In the genomic region with DNA sequence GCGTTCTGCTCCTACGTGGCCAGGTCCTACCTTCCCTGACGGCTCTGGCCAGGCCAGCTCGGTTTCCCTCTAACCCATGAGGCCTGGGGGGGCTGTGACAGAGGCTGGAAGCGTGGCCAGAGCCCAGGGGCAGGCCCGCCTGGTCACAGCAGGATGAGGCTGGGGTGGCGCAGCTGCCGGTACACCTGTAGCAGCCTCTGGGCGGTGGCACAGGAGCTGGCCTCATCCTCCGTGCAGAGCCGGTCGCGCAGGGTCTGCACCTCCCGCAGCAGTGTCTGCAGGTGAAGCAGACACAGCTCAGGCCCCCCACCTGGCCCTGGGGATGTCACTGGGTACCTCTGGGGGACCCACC, we compare ENCODE assay signal across 31 cellular contexts. TPM values are rescaled to one million over a fixed set of nuclear protein-coding genes. Genes with fewer than 3 reads are reported as not detected.
"Had no signal": no experiment of that assay in that cellular context is flagged by ENCODE, and none has a peak within 500 bp of the region (broad histone marks: within the 10 kb centered on the region; RNA-seq: fewer than 3 reads in every experiment).

No MANE protein-coding gene starts in this region.

- H3K4me1 ChIP-seq: foreskin keratinocyte had no signal

- H3K27ac ChIP-seq: adrenal gland, body of pancreas, esophagus muscularis mucosa, foreskin keratinocyte, gastrocnemius medialis had no signal

- DNase-seq: activated CD4-positive, alpha-beta memory T cell treated with anti-CD3 and anti-CD28 coated beads for 36 hours; activated CD4-positive, alpha-beta T cell treated with anti-CD3 and anti-CD28 coated beads for 36 hours; activated CD4-positive, alpha-beta T cell treated with anti-CD3 and anti-CD28 coated beads, Interleukin-2, amount 10 ng/mL, durations not matched to agents 24 days and 14 days; activated CD4-positive, CD25-positive, alpha-beta regulatory T cell; activated CD4-positive, CD25-positive, alpha-beta regulatory T cell treated with anti-CD3 and anti-CD28 coated beads, Interleukin-2, amount 50 U/mL, for 72 hours; activated CD8-positive, alpha-beta memory T cell treated with anti-CD3 and anti-CD28 coated beads, Interleukin-2, amount 10 ng/mL, durations not matched to agents 7 days and 5 days; activated CD8-positive, alpha-beta memory T cell treated with anti-CD3 and anti-CD28 coated beads, Interleukin-2, amount 50 U/mL, for 4 hours; activated CD8-positive, alpha-beta T cell treated with anti-CD3 and anti-CD28 coated beads, Interleukin-2, amount 10 ng/mL, durations not matched to agents 7 days and 5 days; activated effector memory CD4-positive, alpha-beta T cell treated with anti-CD3 and anti-CD28 coated beads, Interleukin-2, amount 50 U/mL, for 16 hours; activated naive CD4-positive, alpha-beta T cell treated with anti-CD3 and anti-CD28 coated beads for 36 hours; activated naive CD8-positive, alpha-beta T cell treated with anti-CD3 and anti-CD28 coated beads for 36 hours; activated naive CD8-positive, alpha-beta T cell treated with anti-CD3 and anti-CD28 coated beads, Interleukin-2, amount 50 U/mL, for 24 hours; activated T-cell treated with anti-CD3 and anti-CD28 coated beads, Interleukin-2, amount 50 U/mL, for 1 hour; activated T-cell treated with anti-CD3 and anti-CD28 coated beads, Interleukin-2, amount 50 U/mL, for 48 hours; adrenal gland; amygdala; aorta; caudate nucleus; cortex of kidney; dermis blood vessel endothelial cell; effector CD4-positive, alpha-beta T cell; effector memory CD8-positive, alpha-beta T cell; erythroblast; foreskin keratinocyte; gastrocnemius medialis; glutamatergic neuron; T-helper 1 cell; T-helper 2 cell had no signal

- H3K4me3 ChIP-seq: adrenal gland, body of pancreas, esophagus muscularis mucosa, gastrocnemius medialis had no signal

- FAIRE-seq: colon had no signal

- H3K27me3 ChIP-seq: body of pancreas had no signal

- ATAC-seq: activated CD4-positive, alpha-beta T cell treated with anti-CD3 and anti-CD28 coated beads for 36 hours; activated CD8-positive, alpha-beta memory T cell treated with anti-CD3 and anti-CD28 coated beads, Interleukin-2, amount 10 ng/mL, durations not matched to agents 7 days and 5 days; activated CD8-positive, alpha-beta T cell treated with anti-CD3 and anti-CD28 coated beads, Interleukin-2, amount 10 ng/mL, durations not matched to agents 7 days and 5 days; activated naive CD8-positive, alpha-beta T cell treated with anti-CD3 and anti-CD28 coated beads, Interleukin-2, amount 50 U/mL, for 24 hours; body of pancreas; effector memory CD8-positive, alpha-beta T cell; foreskin keratinocyte; gastrocnemius medialis had no signal

- H3K9me3 ChIP-seq: adrenal gland, body of pancreas, esophagus muscularis mucosa, gastrocnemius medialis had no signal

RNA-seq across cellular contexts. Expression of gene FSCN2, which starts 12.5 kb away (rescaled TPM):
- total RNA-seq: activated naive CD4-positive, alpha-beta T cell treated with anti-CD3 and anti-CD28 coated beads for 36 hours; foreskin keratinocyte had no signal
- polyA plus RNA-seq: foreskin keratinocyte had no signal
